18 cellular contexts compared by ENCODE assay signal in the genomic region with DNA sequence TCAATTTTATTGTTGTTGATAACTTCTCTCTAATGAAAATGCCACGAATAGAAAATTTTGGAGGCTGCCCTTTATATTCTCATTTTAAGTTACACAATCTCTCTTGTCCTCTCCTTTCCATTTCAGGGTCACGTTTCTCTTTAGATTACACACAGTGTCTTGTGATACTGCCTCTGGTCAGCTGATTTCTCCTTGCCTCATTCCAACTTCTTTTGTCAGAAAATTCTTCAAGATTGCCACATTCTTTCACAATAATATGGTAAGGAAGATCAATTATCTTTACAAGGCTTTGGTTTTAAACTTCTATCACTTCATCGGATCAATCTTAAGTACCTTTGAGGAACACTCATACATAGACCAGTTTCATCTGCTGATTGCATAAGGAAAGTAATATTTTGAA.
DNase-seq lines count a peak whose midpoint lies in the region; TF ChIP-seq lines count a peak whose summit lies in the region.
"Had no signal": no experiment of that assay in that cellular context is flagged by ENCODE, and none has a peak within 500 bp of the region (broad histone marks: within the 10 kb centered on the region; RNA-seq: fewer than 3 reads in every experiment).

No MANE protein-coding gene starts in this region.

- no peaks in the 10 kb centered on the region for H4K20me1 ChIP-seq in osteoblast (ENCODE audit: insufficient read depth, low read length)

- no peak for TF ChIP-seq CTCF in osteoblast (IDR thresholded peaks at IDR 0.05; ENCODE audit: extremely low read depth, low read depth, low read length)

- no peaks in the 10 kb centered on the region for H3K27me3 ChIP-seq in osteoblast (ENCODE audit: insufficient read depth, low read length)
- H3K27me3 ChIP-seq: SJCRH30 had no signal

- no peaks in the 10 kb centered on the region for H3K36me3 ChIP-seq in osteoblast (ENCODE audit: insufficient read depth, low read length)
- H3K36me3 ChIP-seq: SJCRH30 had no signal

- no peak overlapping the region for H3K4me3 ChIP-seq in osteoblast (ENCODE audit: insufficient read depth, low read length)
- H3K4me3 ChIP-seq: GM23338, PC-9, SJCRH30 had no signal

- H3K79me2 ChIP-seq in osteoblast (ENCODE audit: insufficient read depth, low read length), result no peaks in the 10 kb centered on the region

- H3K4me2 ChIP-seq in osteoblast (ENCODE audit: insufficient read depth, low read length), result no peak overlapping the region
- H3K4me2 ChIP-seq: GM23338, PC-9 had no signal

- H2AFZ ChIP-seq in osteoblast (ENCODE audit: low read length), result peak overlapping the region; percentile 51
- H2AFZ ChIP-seq: GM23338, PC-9 had no signal

- H3K4me1 ChIP-seq in osteoblast (ENCODE audit: insufficient read depth, low read length), result no peaks in the 10 kb centered on the region
- H3K4me1 ChIP-seq: SJCRH30 had no signal

- H3K9me3 ChIP-seq in osteoblast (ENCODE audit: low read depth, low read length), result no peaks in the 10 kb centered on the region
- H3K9me3 ChIP-seq: SJCRH30 had no signal

- peak; percentile 20 for DNase-seq in EH (ENCODE audit: low read depth)
- DNase-seq in amniotic epithelial cell (ENCODE audit: low read depth), result peak; percentile 67
- DNase-seq in fibroblast of peridontal ligament (ENCODE audit: extremely low read depth), result peak; percentile 82
- DNase-seq in osteoblast (ENCODE audit: insufficient read length, low spot score, missing footprints), result no peak
- no peak for DNase-seq in NCI-H2107 treated with DMSO at 0.1 percent for 48 hours (lab: John Stamatoyannopoulos, UW; ENCODE audit: unreplicated experiment)
- no peak for DNase-seq in NCI-H146 treated with DMSO at 0.1 percent for 48 hours (lab: John Stamatoyannopoulos, UW; ENCODE audit: unreplicated experiment)
- DNase-seq in SW 1271 (lab: John Stamatoyannopoulos, UW), result no peak
- DNase-seq in activated effector memory CD4-positive, alpha-beta T cell treated with anti-CD3 and anti-CD28 coated beads, Interleukin-2, amount 50 U/mL, for 16 hours, result no peak
- DNase-seq: C1 segment of cervical spinal cord; MV-4-11; NCI-H1417; NCI-H1930; NCI-H2171; NCI-H446; NK-92 treated with Interleukin-12 subunit alpha and Interleukin-12 subunit beta, amount 100 ng/mL, for 24 hours; PC-9; SJCRH30 had no signal

- H3K27ac ChIP-seq in osteoblast (ENCODE audit: low read depth, low read length), result no peak overlapping the region
- H3K27ac ChIP-seq: PC-9, SJCRH30 had no signal

Comparison
In these comparisons a context has a peak if more than half of its experiments do, and no peak if none do; other contexts are left out.
1. DNase-seq: peak in EH (single experiment), amniotic epithelial cell (single experiment) and fibroblast of peridontal ligament (single experiment); none in osteoblast (single experiment), NCI-H2107 treated with DMSO at 0.1 percent for 48 hours (single experiment), NCI-H146 treated with DMSO at 0.1 percent for 48 hours (single experiment), SW 1271 (0 of 2) and activated effector memory CD4-positive, alpha-beta T cell treated with anti-CD3 and anti-CD28 coated beads, Interleukin-2, amount 50 U/mL, for 16 hours (single experiment).